9 cellular contexts compared by ENCODE assay signal in genomic region chrX:41336447-41336846, GRCh38. TPM values are rescaled to one million over a fixed set of nuclear protein-coding genes. Genes with fewer than 3 reads are reported as not detected.
DNase-seq lines count a peak whose midpoint lies in the region; ATAC-seq and TF ChIP-seq lines count a peak whose summit lies in the region.
"Had no signal": no experiment of that assay in that cellular context is flagged by ENCODE, and none has a peak within 500 bp of the region (broad histone marks: within the 10 kb centered on the region; RNA-seq: fewer than 3 reads in every experiment).

No MANE protein-coding gene starts in this region.

- H3K4me3 ChIP-seq in HCT116 (replicated peaks in 1 of 2; ENCODE audit: low read depth in 1 of 2, low read length in 2 of 2) (no peak overlapping the region), iPS DF 6.9 (ENCODE audit: low read length) (peak overlapping the region; percentile 95; the same call in 1 of the 2 replicates), skin epidermis (peak overlapping the region; percentile 65 to 86 (median 75))

- RAD21 ChIA-PET in HCT116 (lab: Charles Lee; ENCODE audit: low non-redundant PET in 1 of 2, low total read pairs in 2 of 2, uncharacterized antibody in 2 of 2, unreplicated experiment in 2 of 2), result no interaction called here

- peaks cover 62% of the 10 kb centered on the region for H3K36me3 Mint-ChIP-seq in activated CD8-positive, alpha-beta T cell treated with anti-CD3 and anti-CD28 coated beads for 36 hours (ENCODE audit: low read depth)

- H3K27ac Mint-ChIP-seq in activated CD8-positive, alpha-beta T cell treated with anti-CD3 and anti-CD28 coated beads for 36 hours, result peak overlapping the region; percentile 100

- ATAC-seq in HCT116, result no peak
- no peak for ATAC-seq in activated CD8-positive, alpha-beta T cell treated with anti-CD3 and anti-CD28 coated beads for 36 hours
- ATAC-seq in GM18907 (IDR thresholded peaks at IDR 0.05; ENCODE audit: unreplicated experiment), result no peak

- TF ChIP-seq POLR2A in HCT116 (IDR thresholded peaks at IDR 0.05; ENCODE audit: borderline replicate concordance, extremely low read depth, insufficient read depth, insufficient read length), result no peak

- H3K27me3 Mint-ChIP-seq in activated CD8-positive, alpha-beta T cell treated with anti-CD3 and anti-CD28 coated beads for 36 hours, result no peaks in the 10 kb centered on the region

- TF ChIP-seq RAD21 in HCT116 (IDR thresholded peaks at IDR 0.05; ENCODE audit: low read depth), result no peak

- intact Hi-C loops in HCT116 (cut with micrococcal nuclease), result loop anchor here (5.0 kb wide), 1 partner anchor 106 kb away; no protein-coding TSS in a partner anchor
- intact Hi-C loops in activated CD8-positive, alpha-beta T cell treated with anti-CD3 and anti-CD28 coated beads for 36 hours (cut with micrococcal nuclease), result loop anchor here (10.0 kb wide), 2 partner anchors 62 to 108 kb away; partner anchors contain the start of gene NYX

- peak overlapping the region; percentile 89 for H3K4me2 ChIP-seq in HCT116 (ENCODE audit: low read length)

- peak overlapping the region; percentile 92 for H3K4me3 Mint-ChIP-seq in activated CD8-positive, alpha-beta T cell treated with anti-CD3 and anti-CD28 coated beads for 36 hours

- no peak overlapping the region for H2AFZ ChIP-seq in HCT116 (ENCODE audit: low read depth, low read length, poor library complexity, severe bottlenecking)

- no CpG with 5 or more reads among the region's 7 CpGs for WGBS in iPS DF 6.9 (ENCODE audit: insufficient coverage, insufficient read length)

- peaks cover 26% of the 10 kb centered on the region for H3K4me1 Mint-ChIP-seq in activated CD8-positive, alpha-beta T cell treated with anti-CD3 and anti-CD28 coated beads for 36 hours (ENCODE audit: low read depth)

- H3K27ac ChIP-seq in HCT116 (ENCODE audit: low read depth, low read length) (no peak overlapping the region), iPS DF 6.9 (ENCODE audit: low read length) (no peak overlapping the region), skin epidermis (peak overlapping the region in 4 of 21 experiments; percentile 39 to 100 (median 70))

- H3K9me2 ChIP-seq in HCT116 (ENCODE audit: insufficient read depth), result no peaks in the 10 kb centered on the region

- POLR2A ChIA-PET in HCT116 (lab: Charles Lee), result interaction anchor here (1.5 kb wide), 1 partner anchor 46 kb away, joined by 4 read pairs; no protein-coding TSS in a partner anchor
- POLR2A ChIA-PET in activated CD8-positive, alpha-beta T cell treated with anti-CD3 and anti-CD28 coated beads for 36 hours (lab: Charles Lee), result interaction anchor here (0.9 to 2.0 kb wide), 5 partner anchors 9 to 106 kb away, joined by 3 to 6 read pairs (median 4); no protein-coding TSS in a partner anchor

- DNase-seq in HCT116 (ENCODE audit: low read depth, low spot score) (no peak), iPS DF 6.9 (ENCODE audit: low read depth, low spot score) (no peak), islet precursor cell (no peak), NCI-H2081 (lab: John Stamatoyannopoulos, UW) (no peak), NOMO-1 (lab: John Stamatoyannopoulos, UW; ENCODE audit: unreplicated experiment in 2 of 2) (no peak)
- DNase-seq in activated CD8-positive, alpha-beta T cell treated with anti-CD3 and anti-CD28 coated beads for 36 hours, result no peak
- DNase-seq: hypothalamus had no signal

- H3K36me3 ChIP-seq in HCT116 (ENCODE audit: control insufficient read depth in 1 of 2, insufficient read depth in 2 of 2, low read length in 2 of 2) (peaks cover 15 to 40% of the 10 kb centered on the region in 2 experiments), iPS DF 6.9 (ENCODE audit: control insufficient read depth, insufficient read depth, low read length) (no peaks in the 10 kb centered on the region; the same call in 1 of the 2 replicates)

- H3K9me3 Mint-ChIP-seq in activated CD8-positive, alpha-beta T cell treated with anti-CD3 and anti-CD28 coated beads for 36 hours, result no peaks in the 10 kb centered on the region

- H3K79me2 ChIP-seq in HCT116 (ENCODE audit: insufficient read depth, low read length), result peaks cover 77% of the 10 kb centered on the region

- no peak overlapping the region for H3K9ac ChIP-seq in HCT116 (ENCODE audit: low read length)

- H3K27me3 ChIP-seq in HCT116 (ENCODE audit: insufficient read depth, low read length) (no peaks in the 10 kb centered on the region), iPS DF 6.9 (ENCODE audit: control insufficient read depth, insufficient read depth, low read length) (no peaks in the 10 kb centered on the region)

- peaks cover 47% of the 10 kb centered on the region for H4K20me1 ChIP-seq in HCT116 (ENCODE audit: insufficient read depth)

- CTCF ChIA-PET in HCT116 (lab: Charles Lee), result no interaction called here
- CTCF ChIA-PET in activated CD8-positive, alpha-beta T cell treated with anti-CD3 and anti-CD28 coated beads for 36 hours (lab: Charles Lee), result no interaction called here

- BruUV-seq in HCT116 (replicated peaks; lab: Mats Ljungman, UMichigan), result no TSS peak

- TF ChIP-seq CTCF in HCT116 (IDR thresholded peaks at IDR 0.05 in 2 of 3, conservative IDR thresholded peaks at IDR 0.05 in 1 of 3; ENCODE audit: borderline replicate concordance in 1 of 3, insufficient read depth in 1 of 3, low read depth in 2 of 3, low read length in 2 of 3), result no peak
- TF ChIP-seq CTCF in activated CD8-positive, alpha-beta T cell treated with anti-CD3 and anti-CD28 coated beads for 36 hours (IDR thresholded peaks at IDR 0.05), result no peak

- H3K4me1 ChIP-seq in HCT116 (ENCODE audit: control insufficient read depth in 1 of 2, insufficient read depth in 2 of 2, low read length in 2 of 2) (peaks cover 5 to 28% of the 10 kb centered on the region in 2 experiments; a peak in 3 of 4 replicates), iPS DF 6.9 (ENCODE audit: control insufficient read depth, insufficient read depth, low read length) (peaks cover 2% of the 10 kb centered on the region)

- H3K9me3 ChIP-seq in HCT116 (ENCODE audit: control insufficient read depth in 1 of 2, insufficient read depth in 1 of 2, low read depth in 1 of 2, low read length in 2 of 2) (no peaks in the 10 kb centered on the region), iPS DF 6.9 (ENCODE audit: control insufficient read depth, insufficient read depth, low read length) (no peaks in the 10 kb centered on the region)

TF ChIP-seq in HCT116, 20 proteins besides CTCF, POLR2A, EP300 and RAD21 (continues in another document):
- TF ChIP-seq ELF1 (IDR thresholded peaks at IDR 0.05; ENCODE audit: borderline replicate concordance, low read depth) (no peak), YY1 (IDR thresholded peaks at IDR 0.05; ENCODE audit: extremely low read depth, insufficient replicate concordance, low read depth, low read length) (no peak), MAX (IDR thresholded peaks at IDR 0.05) (no peak), REST (IDR thresholded peaks at IDR 0.05; ENCODE audit: low read depth) (no peak), EGR1 (IDR thresholded peaks at IDR 0.05; ENCODE audit: low read depth) (no peak), SIN3A (IDR thresholded peaks at IDR 0.05; ENCODE audit: low read depth) (no peak), FOSL1 (IDR thresholded peaks at IDR 0.05; ENCODE audit: low read depth) (no peak), SRF (IDR thresholded peaks at IDR 0.05; ENCODE audit: low read depth) (no peak), ZNF274 (IDR thresholded peaks at IDR 0.05; ENCODE audit: low read depth, low read length) (no peak), ATF3 (IDR thresholded peaks at IDR 0.05) (no peak)

RNA-seq across cellular contexts. Expression of gene DDX3X, which starts 2.5 kb away (rescaled TPM):
- 253 TPM for total RNA-seq in HCT116 (2021; ENCODE audit: unreplicated experiment)
- polyA plus RNA-seq in HCT116 (2012), result 114 and 120 TPM in 2 replicates
- total RNA-seq in activated CD8-positive, alpha-beta T cell treated with anti-CD3 and anti-CD28 coated beads for 36 hours, result 100 to 1,000 TPM; 172 to 181 TPM

Comparison
In these comparisons a context has a peak if more than half of its experiments do, and no peak if none do; other contexts are left out.
1. H3K4me3 ChIP-seq: peak in iPS DF 6.9 (single experiment) and skin epidermis (7 of 7); none in HCT116 (0 of 2).